13 cellular contexts compared by ENCODE assay signal in the genomic region with DNA sequence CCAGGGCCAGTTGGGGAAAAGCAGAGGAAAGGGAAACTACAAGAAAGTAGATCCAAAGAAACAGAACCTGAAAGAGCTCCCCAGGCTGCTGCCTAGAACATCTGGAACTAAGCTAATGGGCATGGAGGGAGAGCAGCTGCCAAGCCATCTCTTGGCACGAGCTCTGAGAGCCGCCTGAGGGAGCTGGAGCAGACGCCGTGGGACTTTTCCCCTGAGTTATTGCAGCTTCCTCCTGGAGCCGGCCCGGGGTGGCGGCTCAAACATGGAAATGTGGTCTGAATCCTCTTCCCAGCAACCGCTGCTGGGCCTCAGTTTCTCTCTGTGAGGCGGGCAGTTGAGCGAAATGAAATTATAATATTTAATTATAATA. TPM values are rescaled to one million over a fixed set of nuclear protein-coding genes. Genes with fewer than 3 reads are reported as not detected.
DNase-seq lines count a peak whose midpoint lies in the region; ATAC-seq and TF ChIP-seq lines count a peak whose summit lies in the region.
"Had no signal": no experiment of that assay in that cellular context is flagged by ENCODE, and none has a peak within 500 bp of the region (broad histone marks: within the 10 kb centered on the region; RNA-seq: fewer than 3 reads in every experiment).

No MANE protein-coding gene starts in this region.

- WGBS in esophagus, 2 donors = 29 to 42% methylated on average over 10 of the region's 10 CpGs

- no peak overlapping the region for H3K27ac Mint-ChIP-seq in stimulated activated memory B cell treated with anti-CD40 and anti-IgM and Interleukin-4, amounts not matched to agents 10 μg/mL and 1 μg/mL and 100 μg/mL, for 72 hours
- no peak overlapping the region for H3K27ac Mint-ChIP-seq in activated CD4-positive, alpha-beta memory T cell treated with anti-CD3 and anti-CD28 coated beads, Interleukin-2, amount 10 ng/mL, durations not matched to agents 7 days and 5 days
- H3K27ac Mint-ChIP-seq: memory B cell had no signal

- H3K27me3 Mint-ChIP-seq in stimulated activated memory B cell treated with anti-CD40 and anti-IgM and Interleukin-4, amounts not matched to agents 10 μg/mL and 1 μg/mL and 100 μg/mL, for 72 hours = peaks cover 4% of the 10 kb centered on the region
- no peaks in the 10 kb centered on the region for H3K27me3 Mint-ChIP-seq in activated CD4-positive, alpha-beta memory T cell treated with anti-CD3 and anti-CD28 coated beads, Interleukin-2, amount 10 ng/mL, durations not matched to agents 7 days and 5 days

- ATAC-seq in GM18873 (IDR thresholded peaks at IDR 0.05; ENCODE audit: low FRiP score, unreplicated experiment) = no peak
- no peak for ATAC-seq in stimulated activated memory B cell treated with anti-CD40 and anti-IgM and Interleukin-4, amounts not matched to agents 10 μg/mL and 1 μg/mL and 100 μg/mL, for 72 hours

- H3K36me3 ChIP-seq in esophagus (ENCODE audit: control insufficient read depth in 2 of 2, insufficient read depth in 2 of 2, low read length in 1 of 2) (no peaks in the 10 kb centered on the region), neutrophil (no peaks in the 10 kb centered on the region)

- DNase-seq in AG20443 (ENCODE audit: low spot score) (peak; percentile 83), NCI-H446 treated with DMSO at 0.1 percent for 48 hours (lab: John Stamatoyannopoulos, UW) (peak; percentile 79), SKM-1 treated with dmso at 0.1 percent for 144 hours (lab: John Stamatoyannopoulos, UW; ENCODE audit: unreplicated experiment) (no peak)
- DNase-seq in activated CD4-positive, alpha-beta memory T cell treated with anti-CD3 and anti-CD28 coated beads, Interleukin-2, amount 10 ng/mL, durations not matched to agents 7 days and 5 days = no peak
- DNase-seq: DND-41; NCI-H1436 treated with DMSO at 0.1 percent for 48 hours; stimulated activated CD4-positive, alpha-beta T cell treated with anti-CD3 and anti-CD28 coated beads, Interleukin-1b, Interleukin-23, amount 100 ng/mL, for 48 hours had no signal

- H3K9me3 Mint-ChIP-seq in stimulated activated memory B cell treated with anti-CD40 and anti-IgM and Interleukin-4, amounts not matched to agents 10 μg/mL and 1 μg/mL and 100 μg/mL, for 72 hours = no peaks in the 10 kb centered on the region
- peaks cover 6% of the 10 kb centered on the region for H3K9me3 Mint-ChIP-seq in activated CD4-positive, alpha-beta memory T cell treated with anti-CD3 and anti-CD28 coated beads, Interleukin-2, amount 10 ng/mL, durations not matched to agents 7 days and 5 days
- H3K9me3 Mint-ChIP-seq: memory B cell had no signal

- POLR2A ChIA-PET in activated CD4-positive, alpha-beta memory T cell treated with anti-CD3 and anti-CD28 coated beads, Interleukin-2, amount 10 ng/mL, durations not matched to agents 7 days and 5 days (lab: Charles Lee) = interaction anchor here (0.5 to 2.9 kb wide), 5 partner anchors 9 to 122 kb away, joined by 3 to 8 read pairs (median 5); no protein-coding TSS in a partner anchor

- CTCF ChIA-PET in activated CD4-positive, alpha-beta memory T cell treated with anti-CD3 and anti-CD28 coated beads, Interleukin-2, amount 10 ng/mL, durations not matched to agents 7 days and 5 days (lab: Charles Lee) = no interaction called here

- H3K4me1 ChIP-seq in esophagus (ENCODE audit: control insufficient read depth in 2 of 2, insufficient read depth in 2 of 2, low read length in 1 of 2) (peaks cover 2 to 19% of the 10 kb centered on the region in 2 donors), neutrophil (ENCODE audit: control insufficient read depth in 1 of 2, insufficient read depth in 1 of 2, low read depth in 1 of 2, low read length in 1 of 2) (peaks cover 27 to 28% of the 10 kb centered on the region in 2 experiments)

- no peak for TF ChIP-seq CTCF in neutrophil (IDR thresholded peaks at IDR 0.05)

- no peak overlapping the region for H3K4me3 Mint-ChIP-seq in stimulated activated memory B cell treated with anti-CD40 and anti-IgM and Interleukin-4, amounts not matched to agents 10 μg/mL and 1 μg/mL and 100 μg/mL, for 72 hours
- no peak overlapping the region for H3K4me3 Mint-ChIP-seq in activated CD4-positive, alpha-beta memory T cell treated with anti-CD3 and anti-CD28 coated beads, Interleukin-2, amount 10 ng/mL, durations not matched to agents 7 days and 5 days
- H3K4me3 Mint-ChIP-seq: memory B cell had no signal

- peak overlapping the region; percentile 34 to 43 for H3K27ac ChIP-seq in esophagus (ENCODE audit: low read depth in 2 of 2, low read length in 1 of 2)
- peak overlapping the region; percentile 26 for H3K27ac ChIP-seq in neutrophil

- no peaks in the 10 kb centered on the region for H3K36me3 Mint-ChIP-seq in stimulated activated memory B cell treated with anti-CD40 and anti-IgM and Interleukin-4, amounts not matched to agents 10 μg/mL and 1 μg/mL and 100 μg/mL, for 72 hours
- peaks cover 5% of the 10 kb centered on the region for H3K36me3 Mint-ChIP-seq in activated CD4-positive, alpha-beta memory T cell treated with anti-CD3 and anti-CD28 coated beads, Interleukin-2, amount 10 ng/mL, durations not matched to agents 7 days and 5 days (ENCODE audit: low read depth)
- H3K36me3 Mint-ChIP-seq: memory B cell had no signal

- H3K9me3 ChIP-seq in esophagus (ENCODE audit: control insufficient read depth in 2 of 2, insufficient read depth in 1 of 2, low read depth in 1 of 2, low read length in 1 of 2) (no peaks in the 10 kb centered on the region), neutrophil (no peaks in the 10 kb centered on the region)

- peaks cover under 1% of the 10 kb centered on the region for H3K4me1 Mint-ChIP-seq in stimulated activated memory B cell treated with anti-CD40 and anti-IgM and Interleukin-4, amounts not matched to agents 10 μg/mL and 1 μg/mL and 100 μg/mL, for 72 hours
- peaks cover 20% of the 10 kb centered on the region for H3K4me1 Mint-ChIP-seq in activated CD4-positive, alpha-beta memory T cell treated with anti-CD3 and anti-CD28 coated beads, Interleukin-2, amount 10 ng/mL, durations not matched to agents 7 days and 5 days
- H3K4me1 Mint-ChIP-seq: memory B cell had no signal

- H3K4me3 ChIP-seq in esophagus (ENCODE audit: low read depth in 1 of 2, low read length in 2 of 2) (no peak overlapping the region), neutrophil (ENCODE audit: low read depth in 1 of 2, low read length in 1 of 2) (no peak overlapping the region)

- H3K27me3 ChIP-seq in esophagus (ENCODE audit: control insufficient read depth in 1 of 2, insufficient read depth in 2 of 2, low read length in 2 of 2) (no peaks in the 10 kb centered on the region), neutrophil (no peaks in the 10 kb centered on the region)
- H3K27me3 ChIP-seq: dorsolateral prefrontal cortex had no signal

RNA-seq across cellular contexts. Expression of gene LIF, which starts 41.8 kb away (rescaled TPM):
- 1 to 10 TPM in 1 of 2 donors, under 1 TPM in 1; 0.54 to 1.0 TPM for polyA plus RNA-seq in esophagus
- 10 to 100 TPM; 94.6 to 94.8 TPM for total RNA-seq in activated CD4-positive, alpha-beta memory T cell treated with anti-CD3 and anti-CD28 coated beads, Interleukin-2, amount 10 ng/mL, durations not matched to agents 7 days and 5 days

Comparison
In these comparisons a context has a peak if more than half of its experiments do, and no peak if none do; other contexts are left out.
1. DNase-seq: peak in AG20443 (single experiment) and NCI-H446 treated with DMSO at 0.1 percent for 48 hours (single experiment); none in activated CD4-positive, alpha-beta memory T cell treated with anti-CD3 and anti-CD28 coated beads, Interleukin-2, amount 10 ng/mL, durations not matched to agents 7 days and 5 days (single experiment) and SKM-1 treated with dmso at 0.1 percent for 144 hours (single experiment).